In the genomic region with DNA sequence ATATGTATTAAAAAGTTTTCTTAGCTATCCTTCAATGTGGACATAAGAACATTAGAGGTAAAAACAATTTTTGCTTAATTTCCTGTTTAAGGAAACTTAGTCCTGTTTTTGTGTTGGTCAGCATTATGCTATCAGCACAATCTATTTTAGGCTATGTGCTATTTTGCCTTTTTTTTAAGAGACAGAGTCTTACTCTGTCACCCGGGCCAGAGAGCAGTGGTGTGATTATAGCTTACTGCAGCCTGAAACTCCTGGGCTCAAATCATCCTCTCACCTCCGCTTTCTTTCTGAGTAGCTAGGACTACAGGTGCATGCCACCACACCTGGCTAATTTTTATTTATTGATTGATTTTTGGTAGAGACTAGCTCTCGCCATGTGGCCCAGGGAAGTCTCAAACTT, we compare ENCODE assay signal across 25 cellular contexts.
"Had no signal": no experiment of that assay in that cellular context is flagged by ENCODE, and none has a peak within 500 bp of the region (broad histone marks: within the 10 kb centered on the region; RNA-seq: fewer than 3 reads in every experiment).

No MANE protein-coding gene starts in this region.

- H3K4me1 ChIP-seq: lower lobe of right lung, psoas muscle, stomach, thyroid gland, vagina had no signal

- ATAC-seq: left ventricle myocardium superior; lower lobe of right lung; naive thymus-derived CD8-positive, alpha-beta T cell; psoas muscle; right cardiac atrium; stimulated activated effector memory CD8-positive, alpha-beta T cell treated with anti-CD3 and anti-CD28 coated beads, Interleukin-12 subunit alpha, Interleukin-12 subunit beta, amount 100 ng/mL, for 72 hours had no signal

- FAIRE-seq: frontal cortex had no signal

- H3K27ac ChIP-seq: dorsolateral prefrontal cortex, lower lobe of right lung, psoas muscle, stomach, thyroid gland, vagina had no signal

- H3K9me3 ChIP-seq: lower lobe of right lung, psoas muscle, stomach, thyroid gland, vagina had no signal

- H3K4me3 ChIP-seq: dorsolateral prefrontal cortex, lower lobe of right lung, psoas muscle, smooth muscle cell, stomach, thyroid gland, vagina had no signal

- DNase-seq: dorsolateral prefrontal cortex; effector CD4-positive, alpha-beta T cell; hypothalamus; immature natural killer cell; islet precursor cell; kidney glomerular epithelial cell; left ventricle myocardium superior; lower lobe of right lung; naive thymus-derived CD8-positive, alpha-beta T cell; nephron progenitor cell; nucleus accumbens; posterior cingulate gyrus; psoas muscle; right cardiac atrium; stimulated activated CD4-positive, alpha-beta T cell treated with anti-CD3 and anti-CD28 coated beads, Interleukin-12 subunit alpha, Interleukin-12 subunit beta, amount 100 ng/mL, for 4 hours; stimulated activated CD4-positive, alpha-beta T cell treated with anti-CD3 and anti-CD28 coated beads, Interleukin-1b, Interleukin-23, amount 100 ng/mL, for 48 hours; stimulated activated CD4-positive, alpha-beta T cell treated with anti-CD3 and anti-CD28 coated beads, Interleukin-4, amount 100 ng/mL, for 1 hour; stimulated activated naive CD4-positive, alpha-beta T cell treated with Interleukin-2 at 50 U/mL for 16 hours; stomach; thyroid gland; trophoblast cell had no signal

- H3K27me3 ChIP-seq: dorsolateral prefrontal cortex, stomach, thyroid gland, vagina had no signal

- H3K4me2 ChIP-seq: smooth muscle cell had no signal

- H3K36me3 ChIP-seq: lower lobe of right lung, stomach, thyroid gland, vagina had no signal
